8 cellular contexts compared by ENCODE assay signal in the genomic region with DNA sequence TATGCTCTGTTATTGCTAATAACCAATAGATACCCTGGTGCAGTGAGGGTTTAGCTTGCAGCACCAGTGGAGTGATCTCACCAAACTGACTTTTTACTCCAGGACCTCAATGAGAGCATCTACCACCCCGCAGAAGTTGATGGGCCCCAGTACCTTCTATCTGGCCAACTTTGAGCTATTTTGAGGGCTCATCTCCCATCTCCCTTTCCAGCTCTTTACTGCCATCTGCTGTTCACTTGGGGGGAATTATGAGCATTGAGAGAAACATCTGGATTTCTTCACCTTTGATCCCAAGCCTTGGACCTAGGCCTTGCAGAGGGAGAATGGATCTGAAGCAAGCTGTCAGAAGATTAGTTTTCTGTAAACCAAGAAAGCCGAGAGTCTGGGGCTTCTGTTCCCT.
DNase-seq lines count a peak whose midpoint lies in the region; ATAC-seq, FAIRE-seq and TF ChIP-seq lines count a peak whose summit lies in the region.

No MANE protein-coding gene starts in this region.

- no peaks in the 10 kb centered on the region for H3K36me3 Mint-ChIP-seq in HFFc6 (ENCODE audit: low read depth)
- H3K36me3 Mint-ChIP-seq in activated naive CD4-positive, alpha-beta T cell treated with anti-CD3 and anti-CD28 coated beads, Interleukin-2, amount 50 U/mL, for 72 hours = no peaks in the 10 kb centered on the region

- TF ChIP-seq CTCF in A549 (IDR thresholded peaks at IDR 0.05) (peak; percentile 67), HFFc6 (IDR thresholded peaks at IDR 0.05) (peak; percentile 73)

- H3K27ac ChIP-seq in A549 = peak overlapping the region; percentile 55 to 60; a peak in 5 of 6 replicates

- H3K27ac Mint-ChIP-seq in HFFc6 = 0 out of 2 replicates have a peak overlapping the region, but pooled peaks have one; percentile 11
- no peak overlapping the region for H3K27ac Mint-ChIP-seq in activated naive CD4-positive, alpha-beta T cell treated with anti-CD3 and anti-CD28 coated beads, Interleukin-2, amount 50 U/mL, for 72 hours

- TF ChIP-seq EP300 in A549 (IDR thresholded peaks at IDR 0.05) = no peak

- FAIRE-seq in A549 (lab: Jason Lieb, UNC) = peak; percentile 93

- H3K4me2 ChIP-seq in A549 = no peak overlapping the region

- CTCF ChIA-PET in A549 (lab: Yijun Ruan, JAX) = interaction anchor here (0.6 to 10.9 kb wide), 57 partner anchors 10 to 449 kb away, joined by 3 to 130 read pairs (median 4); partner anchors contain the start of gene TMEM164

- H3K4me3 ChIP-seq in A549 = no peak overlapping the region

- H3K27me3 Mint-ChIP-seq in HFFc6 (ENCODE audit: insufficient read depth) = no peaks in the 10 kb centered on the region; the same call in 1 of the 2 replicates

- peak; percentile 85 to 90 for ATAC-seq in A549
- ATAC-seq in activated naive CD4-positive, alpha-beta T cell treated with anti-CD3 and anti-CD28 coated beads, Interleukin-2, amount 50 U/mL, for 72 hours = peak; percentile 56 to 58
- ATAC-seq in left ventricle myocardium superior = peak; percentile 70

- no peak overlapping the region for H3K4me3 Mint-ChIP-seq in HFFc6

- H3K9me3 ChIP-seq in A549 = no peaks in the 10 kb centered on the region

- H3K9me3 Mint-ChIP-seq in HFFc6 = no peaks in the 10 kb centered on the region
- H3K9me3 Mint-ChIP-seq in activated naive CD4-positive, alpha-beta T cell treated with anti-CD3 and anti-CD28 coated beads, Interleukin-2, amount 50 U/mL, for 72 hours = no peaks in the 10 kb centered on the region

- intact Hi-C loops in left ventricle myocardium superior (cut with micrococcal nuclease) = loop anchor here (10.0 kb wide), 1 partner anchor 232 kb away; no protein-coding TSS in a partner anchor

- 0% methylated on average over 2 of the region's 2 CpGs for WGBS in A549 (ENCODE audit: missing lambda C conversion rate)

- H3K4me1 Mint-ChIP-seq in HFFc6 (ENCODE audit: low read depth) = peaks cover 26% of the 10 kb centered on the region

- POLR2A ChIA-PET in A549 (lab: Yijun Ruan, JAX) = no interaction called here

- H3K4me1 ChIP-seq in A549 = peaks cover 21% of the 10 kb centered on the region

- TF ChIP-seq RAD21 in A549 (conservative IDR thresholded peaks at IDR 0.05 in 1 of 2, IDR thresholded peaks at IDR 0.05 in 1 of 2) = peak; percentile 74 to 82

- DNase-seq in A549 (ENCODE audit: low read depth in 1 of 2, low spot score in 1 of 2) (peak; percentile 52 to 55), ELF-1 (ENCODE audit: low read depth, low spot score) (peak; percentile 59), HFFc6 (no peak), NCI-H460 (ENCODE audit: extremely low read depth, low read depth) (peak; percentile 73), left ventricle myocardium superior (no peak), smooth muscle cell of the brain vasculature (ENCODE audit: low read depth, low spot score) (peak; percentile 28)
- DNase-seq in activated naive CD4-positive, alpha-beta T cell treated with anti-CD3 and anti-CD28 coated beads, Interleukin-2, amount 50 U/mL, for 72 hours (ENCODE audit: low spot score in 2 of 2) = peak in 1 of 2 donors; percentile 27
- DNase-seq in stimulated activated naive CD4-positive, alpha-beta T cell treated with Interleukin-2 at 50 U/mL for 16 hours (lab: John Stamatoyannopoulos, UW) = no peak

- no peak for TF ChIP-seq POLR2A in A549 (IDR thresholded peaks at IDR 0.05; ENCODE audit: low read length)

TF ChIP-seq in A549, 52 proteins besides CTCF, POLR2A, EP300 and RAD21:
- TF ChIP-seq E2F6 (IDR thresholded peaks at IDR 0.05; ENCODE audit: borderline replicate concordance, low read depth) (no peak), SMC3 (IDR thresholded peaks at IDR 0.05) (peak; percentile 70)
TF ChIP-seq in A549: peak in this region for 1.

Comparison
In these comparisons a context has a peak if more than half of its experiments do, and no peak if none do; other contexts are left out.
1. DNase-seq: peak in A549 (2 of 2), ELF-1 (single experiment), NCI-H460 (single experiment) and smooth muscle cell of the brain vasculature (single experiment); none in HFFc6 (single experiment), left ventricle myocardium superior (single experiment) and stimulated activated naive CD4-positive, alpha-beta T cell treated with Interleukin-2 at 50 U/mL for 16 hours (single experiment).
2. Peak in every context shown above with its lines, with median percentiles within 50 percentile points of each other: ATAC-seq.